ENCODE assay signal across 10 cellular contexts in genomic region chr17:1493291-1493980, GRCh38. TPM values are rescaled to one million over a fixed set of nuclear protein-coding genes. Genes with fewer than 3 reads are reported as not detected.
DNase-seq lines count a peak whose midpoint lies in the region; ATAC-seq and TF ChIP-seq lines count a peak whose summit lies in the region.
"Had no signal": no experiment of that assay in that cellular context is flagged by ENCODE, and none has a peak within 500 bp of the region (broad histone marks: within the 10 kb centered on the region; RNA-seq: fewer than 3 reads in every experiment).

No MANE protein-coding gene starts in this region.

- intact Hi-C loops in natural killer cell (cut with micrococcal nuclease): loop anchor here (5.0 kb wide), 1 partner anchor 36 kb away; the partner anchor contains the start of gene CRK
- intact Hi-C loops in esophagus muscularis mucosa (cut with DNase I): no loop called here
- intact Hi-C loops in vagina (cut with DNase I): no loop called here

- H3K27me3 Mint-ChIP-seq in natural killer cell (ENCODE audit: low read depth in 2 of 2) (no peaks in the 10 kb centered on the region), nephron progenitor cell (ENCODE audit: low read depth, poor library complexity) (peaks cover 27% of the 10 kb centered on the region)
- H3K27me3 Mint-ChIP-seq in natural killer cell treated with Interleukin-12 subunit alpha and Interleukin-12 subunit beta and Interleukin-15 and Interleukin-18, amount 100 ng/mL, for 72 hours: peaks cover 0 to 7% of the 10 kb centered on the region in 2 donors

- H3K27ac Mint-ChIP-seq in natural killer cell (peak overlapping the region in 1 of 2 donors; percentile 58), nephron progenitor cell (no peak overlapping the region)
- H3K27ac Mint-ChIP-seq in natural killer cell treated with Interleukin-12 subunit alpha and Interleukin-12 subunit beta and Interleukin-15 and Interleukin-18, amount 100 ng/mL, for 72 hours: peak overlapping the region in 1 of 2 donors; percentile 59

- no peaks in the 10 kb centered on the region for H3K9me3 ChIP-seq in esophagus muscularis mucosa
- no peaks in the 10 kb centered on the region for H3K9me3 ChIP-seq in vagina

- H3K9me3 Mint-ChIP-seq in natural killer cell (no peaks in the 10 kb centered on the region), nephron progenitor cell (no peaks in the 10 kb centered on the region)
- no peaks in the 10 kb centered on the region for H3K9me3 Mint-ChIP-seq in natural killer cell treated with Interleukin-12 subunit alpha and Interleukin-12 subunit beta and Interleukin-15 and Interleukin-18, amount 100 ng/mL, for 72 hours

- H3K27ac ChIP-seq in esophagus muscularis mucosa (replicated peaks in 1 of 4) (peak overlapping the region; percentile 96 to 99 (median 97)), vagina (peak overlapping the region; percentile 94)

- H3K4me3 ChIP-seq in esophagus muscularis mucosa (peak overlapping the region; percentile 70 to 89 (median 79)), vagina (no peak overlapping the region)

- no peak for DNase-seq in natural killer cell
- DNase-seq in natural killer cell treated with Interleukin-12 subunit alpha and Interleukin-12 subunit beta and Interleukin-15 and Interleukin-18, amount 100 ng/mL, for 72 hours (ENCODE audit: low spot score): no peak
- DNase-seq in esophagus muscularis mucosa (ENCODE audit: extremely low spot score): no peak
- no peak for DNase-seq in nephron progenitor cell
- no peak for DNase-seq in vagina (ENCODE audit: extremely low spot score in 2 of 2)
- DNase-seq in NCI-H2081 treated with DMSO at 0.1 percent for 48 hours (lab: John Stamatoyannopoulos, UW): no peak
- DNase-seq in SHP77 treated with DMSO at 0.1 percent for 48 hours (lab: John Stamatoyannopoulos, UW): no peak
- DNase-seq: activated naive CD4-positive, alpha-beta T cell treated with Interleukin-2 at 50 U/mL for 16 hours; NCI-H82 had no signal

- H3K36me3 ChIP-seq in esophagus muscularis mucosa (peaks cover 15 to 44% (median 33%) of the 10 kb centered on the region in 4 donors), vagina (peaks cover 0 to 6% of the 10 kb centered on the region in 2 donors)

- H3K36me3 Mint-ChIP-seq in natural killer cell (no peaks in the 10 kb centered on the region), nephron progenitor cell (ENCODE audit: low read depth) (no peaks in the 10 kb centered on the region)
- no peaks in the 10 kb centered on the region for H3K36me3 Mint-ChIP-seq in natural killer cell treated with Interleukin-12 subunit alpha and Interleukin-12 subunit beta and Interleukin-15 and Interleukin-18, amount 100 ng/mL, for 72 hours

- no peak for TF ChIP-seq CTCF in natural killer cell (IDR thresholded peaks at IDR 0.05)
- no peak for TF ChIP-seq CTCF in esophagus muscularis mucosa (IDR thresholded peaks at IDR 0.05)
- no peak for TF ChIP-seq CTCF in nephron progenitor cell (IDR thresholded peaks at IDR 0.05)
- TF ChIP-seq CTCF in vagina (IDR thresholded peaks at IDR 0.05): no peak

- no peak for ATAC-seq in natural killer cell
- no peak for ATAC-seq in natural killer cell treated with Interleukin-12 subunit alpha and Interleukin-12 subunit beta and Interleukin-15 and Interleukin-18, amount 100 ng/mL, for 72 hours
- no peak for ATAC-seq in HG02884 (IDR thresholded peaks at IDR 0.05; ENCODE audit: unreplicated experiment)

- TF ChIP-seq EP300 in esophagus muscularis mucosa (IDR thresholded peaks at IDR 0.05): no peak

- H3K4me1 Mint-ChIP-seq in natural killer cell: peaks cover 6 to 32% of the 10 kb centered on the region in 2 donors
- peaks cover 11 to 12% of the 10 kb centered on the region in 2 donors for H3K4me1 Mint-ChIP-seq in natural killer cell treated with Interleukin-12 subunit alpha and Interleukin-12 subunit beta and Interleukin-15 and Interleukin-18, amount 100 ng/mL, for 72 hours (ENCODE audit: low read depth in 2 of 2)
- peaks cover 55% of the 10 kb centered on the region for H3K4me1 Mint-ChIP-seq in nephron progenitor cell

- H3K4me3 Mint-ChIP-seq in natural killer cell (peak overlapping the region; percentile 81), nephron progenitor cell (peak overlapping the region; percentile 79)
- H3K4me3 Mint-ChIP-seq in natural killer cell treated with Interleukin-12 subunit alpha and Interleukin-12 subunit beta and Interleukin-15 and Interleukin-18, amount 100 ng/mL, for 72 hours: no peak overlapping the region

- H3K27me3 ChIP-seq in esophagus muscularis mucosa (no peaks in the 10 kb centered on the region), vagina (no peaks in the 10 kb centered on the region)

- TF ChIP-seq POLR2A in esophagus muscularis mucosa (IDR thresholded peaks at IDR 0.05; ENCODE audit: low read depth): no peak
- TF ChIP-seq POLR2A in vagina (IDR thresholded peaks at IDR 0.05): no peak

- H3K4me1 ChIP-seq in esophagus muscularis mucosa (peaks cover 76 to 85% (median 82%) of the 10 kb centered on the region in 4 donors), vagina (peaks cover 66% of the 10 kb centered on the region)

- WGBS in esophagus muscularis mucosa: 80% methylated on average over 23 of the region's 23 CpGs

RNA-seq across cellular contexts. Expression of gene MYO1C, which starts 0.9 kb away (rescaled TPM):
- total RNA-seq in natural killer cell (10 to 100 TPM in 2 of 3 donors, 1 to 10 TPM in 1; 4.0 to 39.6 (median 24.0) TPM), esophagus muscularis mucosa (100 to 1,000 TPM; 248 to 444 (median 347) TPM), vagina (118 TPM)
- 10 to 100 TPM; 16.8 to 54.5 TPM for total RNA-seq in natural killer cell treated with Interleukin-12 subunit alpha and Interleukin-12 subunit beta and Interleukin-15 and Interleukin-18, amount 100 ng/mL, for 72 hours

RNA-seq across cellular contexts. Expression of gene INPP5K, which starts 23.0 kb away (rescaled TPM):
- total RNA-seq in natural killer cell (100 to 1,000 TPM; 278 to 317 (median 292) TPM), esophagus muscularis mucosa (10 to 100 TPM; 62.0 to 89.3 (median 76.1) TPM), vagina (96.0 TPM)
- total RNA-seq in natural killer cell treated with Interleukin-12 subunit alpha and Interleukin-12 subunit beta and Interleukin-15 and Interleukin-18, amount 100 ng/mL, for 72 hours: 10 to 100 TPM; 34.9 to 43.8 TPM

RNA-seq across cellular contexts. Expression of gene CRK, which starts 37.4 kb away (rescaled TPM):
- total RNA-seq in natural killer cell: 10 to 100 TPM; 15.9 to 19.6 (median 16.7) TPM
- 10 to 100 TPM; 18.1 to 36.4 TPM for total RNA-seq in natural killer cell treated with Interleukin-12 subunit alpha and Interleukin-12 subunit beta and Interleukin-15 and Interleukin-18, amount 100 ng/mL, for 72 hours
- total RNA-seq in esophagus muscularis mucosa: 100 to 1,000 TPM in 1 of 4 donors, 10 to 100 TPM in 3; 59.8 to 102 (median 75.7) TPM
- 57.5 TPM for total RNA-seq in vagina

Comparison
In these comparisons a context has a peak if more than half of its experiments do, and no peak if none do; other contexts are left out.
1. H3K4me3 ChIP-seq: peak in esophagus muscularis mucosa (4 of 4); none in vagina (0 of 2).